ENCODE assay signal across 19 cellular contexts in the genomic region with DNA sequence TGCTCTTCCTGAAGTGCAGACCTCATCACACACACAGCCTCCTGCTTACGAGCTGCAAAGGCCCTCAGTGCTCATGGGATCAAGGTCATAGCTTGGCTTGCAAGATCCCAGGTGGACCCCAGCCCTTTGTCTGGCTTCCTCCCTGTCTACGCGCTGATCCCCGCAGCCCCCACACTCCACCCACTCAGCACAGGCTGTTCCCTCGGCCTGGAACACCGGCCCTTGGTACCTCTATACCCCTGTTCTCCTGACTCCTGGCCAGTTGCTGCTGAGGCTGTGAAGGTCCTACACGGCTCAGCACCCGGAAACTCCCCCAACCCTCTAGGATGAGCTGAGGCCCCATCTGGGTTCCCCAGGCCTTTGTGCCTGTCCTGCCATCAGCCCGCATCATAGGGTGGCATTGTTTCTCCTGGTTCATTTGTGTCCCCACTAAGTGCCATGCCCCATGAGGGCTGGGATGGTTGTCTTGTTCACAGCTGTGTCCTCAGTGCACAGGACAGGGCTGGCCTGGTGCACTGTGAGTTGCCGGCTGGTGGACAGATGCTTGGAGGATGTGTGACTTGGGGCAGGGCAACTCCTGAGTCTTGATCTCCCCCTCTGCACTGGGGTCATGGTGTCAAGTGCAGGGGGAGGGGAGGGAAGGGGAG.
"Had no signal": no experiment of that assay in that cellular context is flagged by ENCODE, and none has a peak within 500 bp of the region (broad histone marks: within the 10 kb centered on the region; RNA-seq: fewer than 3 reads in every experiment).

No MANE protein-coding gene starts in this region.

- H3K27ac Mint-ChIP-seq: activated CD4-positive, alpha-beta T cell treated with anti-CD3 and anti-CD28 coated beads, Interleukin-2, amount 10 ng/mL, durations not matched to agents 24 days and 14 days; dendritic cell treated with granulocyte-macrophage colony-stimulating factor and Interleukin-4, amounts not matched to agents 40 ng/mL and 50 ng/mL, for 4 days had no signal

- H3K27me3 Mint-ChIP-seq: activated CD4-positive, alpha-beta T cell treated with anti-CD3 and anti-CD28 coated beads, Interleukin-2, amount 10 ng/mL, durations not matched to agents 24 days and 14 days; brain; dendritic cell treated with granulocyte-macrophage colony-stimulating factor and Interleukin-4, amounts not matched to agents 40 ng/mL and 50 ng/mL, for 4 days; effector memory CD8-positive, alpha-beta T cell; naive thymus-derived CD4-positive, alpha-beta T cell had no signal

- H3K9me3 Mint-ChIP-seq: activated CD4-positive, alpha-beta T cell treated with anti-CD3 and anti-CD28 coated beads, Interleukin-2, amount 10 ng/mL, durations not matched to agents 24 days and 14 days; dendritic cell treated with granulocyte-macrophage colony-stimulating factor and Interleukin-4, amounts not matched to agents 40 ng/mL and 50 ng/mL, for 4 days; effector memory CD8-positive, alpha-beta T cell; naive thymus-derived CD4-positive, alpha-beta T cell had no signal

- H3K36me3 ChIP-seq: uterus had no signal

- H3K4me3 Mint-ChIP-seq: activated CD4-positive, alpha-beta T cell treated with anti-CD3 and anti-CD28 coated beads, Interleukin-2, amount 10 ng/mL, durations not matched to agents 24 days and 14 days; brain; dendritic cell treated with granulocyte-macrophage colony-stimulating factor and Interleukin-4, amounts not matched to agents 40 ng/mL and 50 ng/mL, for 4 days; effector memory CD8-positive, alpha-beta T cell; naive thymus-derived CD4-positive, alpha-beta T cell had no signal

- H3K9me3 ChIP-seq: psoas muscle, stomach, uterus had no signal

- H3K4me1 ChIP-seq: psoas muscle, stomach, uterus had no signal

- H3K79me2 ChIP-seq: hepatocyte had no signal

- H2AFZ ChIP-seq: hepatocyte had no signal

- H3K4me1 Mint-ChIP-seq: activated CD4-positive, alpha-beta T cell treated with anti-CD3 and anti-CD28 coated beads, Interleukin-2, amount 10 ng/mL, durations not matched to agents 24 days and 14 days had no signal

- H3K4me3 ChIP-seq: hepatocyte, psoas muscle, stomach, uterus had no signal

- ATAC-seq: effector memory CD8-positive, alpha-beta T cell; left ventricle myocardium superior; naive thymus-derived CD4-positive, alpha-beta T cell; psoas muscle; sciatic nerve had no signal

- DNase-seq: activated CD4-positive, alpha-beta T cell treated with anti-CD3 and anti-CD28 coated beads, Interleukin-2, amount 10 ng/mL, durations not matched to agents 24 days and 14 days; activated naive CD4-positive, alpha-beta T cell treated with anti-CD3 and anti-CD28 coated beads, Interleukin-2, amount 50 U/mL, for 16 hours; activated T-cell treated with anti-CD3 and anti-CD28 coated beads for 4 hours; amniotic stem cell; effector memory CD8-positive, alpha-beta T cell; erythroblast; kidney; left ventricle myocardium superior; naive thymus-derived CD4-positive, alpha-beta T cell; occipital lobe; psoas muscle; stimulated activated CD4-positive, alpha-beta T cell treated with anti-CD3 and anti-CD28 coated beads, Interleukin-2, amount 100 ng/mL, for 24 hours; stomach; T-helper 1 cell; uterus had no signal

- H3K27ac ChIP-seq: hepatocyte, psoas muscle, stomach, uterus had no signal

- H3K4me2 ChIP-seq: hepatocyte had no signal

- H3K27me3 ChIP-seq: hepatocyte, stomach, uterus had no signal
